In genomic region chr3:59273976-59274375, GRCh38 we compare ENCODE assay signal across 19 cellular contexts.
DNase-seq lines count a peak whose midpoint lies in the region; ATAC-seq, FAIRE-seq and TF ChIP-seq lines count a peak whose summit lies in the region.
"Had no signal": no experiment of that assay in that cellular context is flagged by ENCODE, and none has a peak within 500 bp of the region (broad histone marks: within the 10 kb centered on the region; RNA-seq: fewer than 3 reads in every experiment).

No MANE protein-coding gene starts in this region.

- no peak overlapping the region for H3K4me2 ChIP-seq in HepG2 (ENCODE audit: low read depth, low read length)
- H3K4me2 ChIP-seq: A549, GM23338 had no signal

- H3K27ac ChIP-seq in HepG2 (ENCODE audit: extremely low read length, insufficient read depth, low read length) = no peak overlapping the region
- H3K27ac ChIP-seq in right lobe of liver = no peak overlapping the region
- no peak overlapping the region for H3K27ac ChIP-seq in RWPE2 (ENCODE audit: poor library complexity, severe bottlenecking)
- no peak overlapping the region for H3K27ac ChIP-seq in thyroid gland
- H3K27ac ChIP-seq: A549 had no signal

- no peaks in the 10 kb centered on the region for H4K20me1 ChIP-seq in HepG2 (ENCODE audit: insufficient read depth, low read length)

- TF ChIP-seq RAD21 in HepG2 (CRISPR knock-in tag; IDR thresholded peaks at IDR 0.05) = no peak

- intact Hi-C loops in HepG2 (cut with micrococcal nuclease; ENCODE audit: unreplicated experiment) = no loop called here
- intact Hi-C loops in right lobe of liver (cut with DNase I) = no loop called here
- intact Hi-C loops in thyroid gland (cut with DNase I) = no loop called here

- no peak overlapping the region for H3K9ac ChIP-seq in HepG2 (ENCODE audit: insufficient read depth, low read depth, low read length)

- TF ChIP-seq POLR2A in HepG2 (IDR thresholded peaks at IDR 0.05; ENCODE audit: insufficient read depth in 1 of 2, low read depth in 2 of 2, low read length in 2 of 2) (no peak), right lobe of liver (IDR thresholded peaks at IDR 0.05) (no peak), thyroid gland (IDR thresholded peaks at IDR 0.05) (no peak)

- 23% methylated on average over 2 of the region's 2 CpGs for WGBS in HepG2 (ENCODE audit: low lambda C conversion rate)
- WGBS in right lobe of liver (ENCODE audit: insufficient coverage, low coverage, low lambda C conversion rate, missing lambda C conversion rate) = 42% methylated on average over 2 of the region's 2 CpGs
- WGBS in thyroid gland, 2 donors = 54 to 59% methylated on average over 2 of the region's 2 CpGs

- TF ChIP-seq EP300 in HepG2 (IDR thresholded peaks at IDR 0.05; ENCODE audit: low read depth in 2 of 2, low read length in 2 of 2) (no peak), HepG2 (CRISPR knock-in tag; IDR thresholded peaks at IDR 0.05; ENCODE audit: borderline replicate concordance) (no peak)

- in situ Hi-C loops in HepG2 (cut with HindIII; ENCODE audit: extremely low pct_ligation_motif_present, low pct_unique_long_range_greater_than_20kb) = no loop called here

- H3K4me1 ChIP-seq in HepG2 (ENCODE audit: insufficient read depth, low read length) (no peaks in the 10 kb centered on the region), right lobe of liver (no peaks in the 10 kb centered on the region), RWPE2 (ENCODE audit: insufficient read depth, poor library complexity, severe bottlenecking) (no peaks in the 10 kb centered on the region), thyroid gland (peaks cover 0 to 3% of the 10 kb centered on the region in 2 donors)
- H3K4me1 ChIP-seq: A549 had no signal

- BruUV-seq in HepG2 (replicated peaks; lab: Mats Ljungman, UMichigan) = no TSS peak

- CTCF ChIA-PET in HepG2 (lab: Yijun Ruan, JAX; ENCODE audit: low intra/inter-chr PET ratio, low total read pairs) = no interaction called here

- DNase-seq in HepG2 (ENCODE audit: low spot score) (no peak), right lobe of liver (no peak), RWPE2 (ENCODE audit: low spot score) (no peak), fibroblast of mammary gland (ENCODE audit: low read depth) (peak; percentile 9), stromal cell of bone marrow (ENCODE audit: low read depth) (peak; percentile 9), thyroid gland (no peak)
- DNase-seq: CD8-positive, alpha-beta T cell; NCI-H1092 treated with DMSO at 0.1 percent for 48 hours; NCI-H187; NCI-H2171 treated with DMSO at 0.1 percent for 48 hours; NCI-H510A; SHP77 treated with DMSO at 0.1 percent for 48 hours had no signal

- TF ChIP-seq CTCF in HepG2 (CRISPR knock-in tag; IDR thresholded peaks at IDR 0.05) (no peak), right lobe of liver (IDR thresholded peaks at IDR 0.05) (no peak), RWPE2 (IDR thresholded peaks at IDR 0.05; ENCODE audit: poor library complexity, severe bottlenecking) (no peak), fibroblast of mammary gland (conservative IDR thresholded peaks at IDR 0.05; ENCODE audit: control insufficient read depth, insufficient read depth, low read depth, low read length) (no peak), thyroid gland (IDR thresholded peaks at IDR 0.05) (no peak)

- no peaks in the 10 kb centered on the region for H3K79me2 ChIP-seq in HepG2 (ENCODE audit: insufficient read depth, low read length)

- POLR2A ChIA-PET in HepG2 (lab: Yijun Ruan, JAX) = no interaction called here

- H3K4me3 ChIP-seq in HepG2 (replicated peaks in 1 of 3; ENCODE audit: insufficient read depth in 1 of 3, low read depth in 2 of 3, low read length in 3 of 3) = no peak overlapping the region
- H3K4me3 ChIP-seq in right lobe of liver = no peak overlapping the region
- H3K4me3 ChIP-seq in RWPE2 (ENCODE audit: severe bottlenecking) = no peak overlapping the region
- H3K4me3 ChIP-seq in fibroblast of mammary gland (ENCODE audit: control insufficient read depth, low read depth, low read length) = no peak overlapping the region
- no peak overlapping the region for H3K4me3 ChIP-seq in thyroid gland (replicated peaks in 1 of 3)
- H3K4me3 ChIP-seq: A549, GM23338, K562 had no signal

- no peak overlapping the region for H2AFZ ChIP-seq in HepG2 (ENCODE audit: low read length)
- H2AFZ ChIP-seq: GM23338 had no signal

- H3K9me3 ChIP-seq in HepG2 (ENCODE audit: low read length) (no peaks in the 10 kb centered on the region), right lobe of liver (no peaks in the 10 kb centered on the region), RWPE2 (ENCODE audit: severe bottlenecking) (no peaks in the 10 kb centered on the region), thyroid gland (no peaks in the 10 kb centered on the region)
- H3K9me3 ChIP-seq: A549 had no signal

- H3K36me3 ChIP-seq in HepG2 (replicated peaks in 1 of 2; ENCODE audit: control insufficient read depth in 1 of 2, insufficient read depth in 2 of 2, low read length in 2 of 2) (no peaks in the 10 kb centered on the region), right lobe of liver (no peaks in the 10 kb centered on the region), RWPE2 (ENCODE audit: low read depth) (no peaks in the 10 kb centered on the region), thyroid gland (no peaks in the 10 kb centered on the region)

- H3K27me3 ChIP-seq in HepG2 (ENCODE audit: control insufficient read depth in 1 of 2, insufficient read depth in 2 of 2, low read length in 2 of 2) (no peaks in the 10 kb centered on the region; a peak in 1 of 5 replicates), right lobe of liver (no peaks in the 10 kb centered on the region), RWPE2 (ENCODE audit: insufficient read depth, poor library complexity, severe bottlenecking) (no peaks in the 10 kb centered on the region), thyroid gland (no peaks in the 10 kb centered on the region)

- ATAC-seq in HepG2 (no peak), right lobe of liver (no peak), RWPE2 (ENCODE audit: low read depth) (peak; percentile 46; the same call in 2 of the 3 replicates), HG03097 (IDR thresholded peaks at IDR 0.05; ENCODE audit: low FRiP score, unreplicated experiment) (no peak), GM21390 (IDR thresholded peaks at IDR 0.05; ENCODE audit: unreplicated experiment) (no peak)
- ATAC-seq: A549; CD8-positive, alpha-beta T cell; GM23338; K562 had no signal

- no peak for FAIRE-seq in HepG2 (lab: Jason Lieb, UNC)
- FAIRE-seq: A549, HTR-8/SVneo, K562, RCC 7860 had no signal

TF ChIP-seq in HepG2, 621 proteins besides CTCF, POLR2A, EP300 and RAD21:
- TF ChIP-seq CEBPB (IDR thresholded peaks at IDR 0.05; ENCODE audit: borderline replicate concordance, low read depth, low read length) = peak; percentile 56; the same call in 1 of the 2 replicates
- TF ChIP-seq ZNF367 (CRISPR knock-in tag; IDR thresholded peaks at IDR 0.05; ENCODE audit: borderline replicate concordance) = no peak

Comparison
In these comparisons a context has a peak if more than half of its experiments do, and no peak if none do; other contexts are left out.
1. DNase-seq: peak in fibroblast of mammary gland (single experiment) and stromal cell of bone marrow (single experiment); none in HepG2 (single experiment), right lobe of liver (0 of 3), RWPE2 (single experiment) and thyroid gland (0 of 2).